In genomic region chr6:37535701-37536461, GRCh38 we compare ENCODE assay signal across 7 cellular contexts. TPM values are rescaled to one million over a fixed set of nuclear protein-coding genes. Genes with fewer than 3 reads are reported as not detected.
DNase-seq lines count a peak whose midpoint lies in the region; ATAC-seq and TF ChIP-seq lines count a peak whose summit lies in the region.

No MANE protein-coding gene starts in this region.

- TF ChIP-seq CTCF in GM12865 (IDR thresholded peaks at IDR 0.05; ENCODE audit: insufficient read depth, low read depth, low read length, missing control alignments) (peak; percentile 31), brain (conservative IDR thresholded peaks at IDR 0.05) (peak in 1 of 2 experiments; percentile 42)

- H3K4me1 Mint-ChIP-seq in brain: peaks cover 85% of the 10 kb centered on the region

- H3K27ac ChIP-seq in HUES64 (ENCODE audit: low read depth, low read length): no peak overlapping the region
- no peak overlapping the region for H3K27ac ChIP-seq in muscle layer of colon (ENCODE audit: low read depth, low read length)

- H3K9ac ChIP-seq in HUES64 (ENCODE audit: low read depth, low read length) (0 out of 2 replicates have a peak overlapping the region, but pooled peaks have one; percentile 6), muscle layer of colon (ENCODE audit: low read length) (no peak overlapping the region)

- 1% methylated on average over 54 of the region's 54 CpGs for WGBS in HUES64

- H3K4me3 ChIP-seq in GM12865 (ENCODE audit: low read depth, low read length): no peak overlapping the region
- H3K4me3 ChIP-seq in HUES64 (ENCODE audit: low read length): peak overlapping the region; percentile 66
- peak overlapping the region; percentile 10 to 49 for H3K4me3 ChIP-seq in muscle layer of colon (ENCODE audit: low read depth in 1 of 2, low read length in 2 of 2)

- peak overlapping the region in 4 of 5 experiments; percentile 56 to 94 (median 72) for H3K27ac Mint-ChIP-seq in brain

- DNase-seq in GM12865 (ENCODE audit: low read depth) (peak; percentile 51), putamen (ENCODE audit: low spot score) (no peak)

- peaks cover 18% of the 10 kb centered on the region for H3K4me1 ChIP-seq in HUES64 (ENCODE audit: insufficient read depth, low read length)
- peaks cover 9% of the 10 kb centered on the region for H3K4me1 ChIP-seq in muscle layer of colon (ENCODE audit: insufficient read depth, low read length)

- H3K9me3 ChIP-seq in HUES64 (ENCODE audit: insufficient read depth, low read depth, low read length) (no peaks in the 10 kb centered on the region), muscle layer of colon (ENCODE audit: low read length) (no peaks in the 10 kb centered on the region)

- H3K4me3 Mint-ChIP-seq in brain: peak overlapping the region; percentile 67 to 83 (median 71)

- H3K36me3 Mint-ChIP-seq in brain: no peaks in the 10 kb centered on the region

- ATAC-seq in GM21360 (IDR thresholded peaks at IDR 0.05; ENCODE audit: unreplicated experiment) (no peak), GM21786 (IDR thresholded peaks at IDR 0.05; ENCODE audit: unreplicated experiment) (no peak)

- peaks cover 0 to 5% (median 0%) of the 10 kb centered on the region in 5 experiments for H3K9me3 Mint-ChIP-seq in brain

- no peaks in the 10 kb centered on the region for H3K36me3 ChIP-seq in HUES64 (ENCODE audit: insufficient read depth, low read length)
- H3K36me3 ChIP-seq in muscle layer of colon (ENCODE audit: insufficient read depth, low read length): no peaks in the 10 kb centered on the region

- peaks cover 54% of the 10 kb centered on the region for H3K27me3 Mint-ChIP-seq in brain

- peaks cover 61% of the 10 kb centered on the region for H3K27me3 ChIP-seq in HUES64 (ENCODE audit: insufficient read depth, low read length)
- H3K27me3 ChIP-seq in muscle layer of colon (ENCODE audit: control insufficient read depth in 1 of 2, insufficient read depth in 2 of 2, low read length in 2 of 2): peaks cover 10 to 51% of the 10 kb centered on the region in 2 donors

RNA-seq across cellular contexts. Expression of gene CCDC167, which starts 36.2 kb away (rescaled TPM):
- polyA plus RNA-seq in HUES64 (2013, experiment 1 of 2): 21.6 TPM
- 29.9 TPM for polyA plus RNA-seq in HUES64 (2013, experiment 2 of 2)
- polyA plus RNA-seq in brain (ENCODE audit: insufficient read depth, low read depth, low replicate concordance): 233 TPM
